10 cellular contexts compared by ENCODE assay signal in the genomic region with DNA sequence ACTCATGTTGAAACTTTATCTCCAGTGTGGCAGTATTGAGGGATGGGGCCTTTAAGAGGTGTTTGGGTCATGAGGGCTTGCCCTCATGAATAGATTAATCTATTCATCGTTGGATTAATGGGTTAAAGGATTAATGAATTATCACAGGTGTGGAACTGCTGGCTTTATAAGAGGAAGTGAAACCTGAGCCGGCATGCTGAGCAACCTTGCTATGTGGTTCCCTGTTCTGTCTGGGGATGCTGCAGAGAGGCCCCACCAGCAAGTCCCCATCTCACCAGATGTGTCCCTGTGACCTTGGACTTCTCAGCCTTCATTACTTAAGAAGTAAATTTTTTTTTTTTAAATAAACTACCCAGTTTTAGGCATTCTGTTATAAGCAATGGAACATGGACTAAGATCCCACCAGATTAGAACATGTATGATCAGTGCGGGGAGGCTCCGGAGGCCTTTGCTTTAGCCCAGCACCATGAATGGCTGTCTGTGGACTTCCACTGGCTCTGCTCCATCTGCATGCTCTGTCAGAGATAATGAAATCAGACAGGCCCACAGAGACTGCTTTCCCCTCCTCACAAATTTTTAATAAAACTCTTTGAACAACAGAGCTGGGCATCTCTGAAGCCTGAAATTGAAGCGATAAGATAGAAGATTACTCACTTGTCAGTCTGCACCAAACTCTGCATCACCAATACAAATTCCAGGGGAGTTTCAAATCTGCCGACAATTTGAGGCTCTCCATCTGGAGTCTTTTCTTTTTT.
DNase-seq lines count a peak whose midpoint lies in the region; ATAC-seq lines count a peak whose summit lies in the region.
"Had no signal": no experiment of that assay in that cellular context is flagged by ENCODE, and none has a peak within 500 bp of the region (broad histone marks: within the 10 kb centered on the region; RNA-seq: fewer than 3 reads in every experiment).

No MANE protein-coding gene starts in this region.

- intact Hi-C loops in CD4-positive, alpha-beta memory T cell (cut with micrococcal nuclease): no loop called here

- no peaks in the 10 kb centered on the region for H3K27me3 ChIP-seq in CD4-positive, alpha-beta memory T cell (ENCODE audit: insufficient read depth, low read length)

- ATAC-seq in GM19035 (IDR thresholded peaks at IDR 0.05; ENCODE audit: unreplicated experiment): peak; percentile 98
- ATAC-seq in HG02571 (IDR thresholded peaks at IDR 0.05; ENCODE audit: unreplicated experiment): peak; percentile 92
- peak; percentile 99 for ATAC-seq in HG03521 (IDR thresholded peaks at IDR 0.05; ENCODE audit: unreplicated experiment)
- peak; percentile 99 for ATAC-seq in naive B cell (ENCODE audit: low read depth in 2 of 2)

- no peaks in the 10 kb centered on the region for H3K9me3 Mint-ChIP-seq in naive B cell
- H3K9me3 Mint-ChIP-seq in CD4-positive, alpha-beta memory T cell: no peaks in the 10 kb centered on the region
- H3K9me3 Mint-ChIP-seq: activated naive CD4-positive, alpha-beta T cell treated with anti-CD3 and anti-CD28 coated beads, Interleukin-2, amount 50 U/mL, for 24 hours had no signal

- H3K27ac Mint-ChIP-seq in naive B cell: peak overlapping the region in 2 of 6 donors; percentile 21 to 22
- H3K27ac Mint-ChIP-seq in CD4-positive, alpha-beta memory T cell: no peak overlapping the region

- CTCF ChIA-PET in CD4-positive, alpha-beta memory T cell (lab: Charles Lee; ENCODE audit: partially characterized antibody): no interaction called here

- H3K4me3 ChIP-seq in CD4-positive, alpha-beta memory T cell (ENCODE audit: low read length in 2 of 2): no peak overlapping the region

- H3K36me3 ChIP-seq in CD4-positive, alpha-beta memory T cell (ENCODE audit: insufficient read depth, low read length): no peaks in the 10 kb centered on the region

- peaks cover 19 to 26% (median 24%) of the 10 kb centered on the region in 3 donors for H3K4me1 Mint-ChIP-seq in naive B cell
- H3K4me1 Mint-ChIP-seq in CD4-positive, alpha-beta memory T cell: peaks cover 0 to 5% (median 2%) of the 10 kb centered on the region in 4 donors

- H3K36me3 Mint-ChIP-seq in naive B cell: no peaks in the 10 kb centered on the region
- H3K36me3 Mint-ChIP-seq in CD4-positive, alpha-beta memory T cell: no peaks in the 10 kb centered on the region

- H3K27ac ChIP-seq in CD4-positive, alpha-beta memory T cell (ENCODE audit: low read depth, low read length): no peak overlapping the region

- DNase-seq in naive B cell (peak; percentile 69), D341Med (ENCODE audit: low spot score) (no peak)
- DNase-seq in CD4-positive, alpha-beta memory T cell: no peak
- DNase-seq in stimulated activated CD4-positive, alpha-beta T cell treated with anti-CD3 and anti-CD28 coated beads, Interleukin-4, amount 100 ng/mL, for 4 hours: no peak
- DNase-seq: NCI-H1048; stimulated activated CD4-positive, alpha-beta T cell treated with anti-CD3 and anti-CD28 coated beads, Interleukin-2, amount 100 ng/mL, for 48 hours had no signal

- no peak overlapping the region for H3K4me3 Mint-ChIP-seq in naive B cell
- no peak overlapping the region for H3K4me3 Mint-ChIP-seq in CD4-positive, alpha-beta memory T cell
- H3K4me3 Mint-ChIP-seq: activated naive CD4-positive, alpha-beta T cell treated with anti-CD3 and anti-CD28 coated beads, Interleukin-2, amount 50 U/mL, for 24 hours had no signal

- POLR2A ChIA-PET in CD4-positive, alpha-beta memory T cell (lab: Charles Lee; ENCODE audit: partially characterized antibody): no interaction called here

- peaks cover 0 to 14% (median 6%) of the 10 kb centered on the region in 3 donors for H3K27me3 Mint-ChIP-seq in naive B cell
- H3K27me3 Mint-ChIP-seq in CD4-positive, alpha-beta memory T cell: peaks cover 1 to 2% of the 10 kb centered on the region in 2 donors
- H3K27me3 Mint-ChIP-seq: activated naive CD4-positive, alpha-beta T cell treated with anti-CD3 and anti-CD28 coated beads, Interleukin-2, amount 50 U/mL, for 24 hours had no signal

- no peaks in the 10 kb centered on the region for H3K9me3 ChIP-seq in CD4-positive, alpha-beta memory T cell (ENCODE audit: control insufficient read depth in 1 of 2, low read length in 2 of 2)

- no peaks in the 10 kb centered on the region for H3K4me1 ChIP-seq in CD4-positive, alpha-beta memory T cell (ENCODE audit: insufficient read depth, low read length)
